Comparison of ENCODE assay signal across 1 cellular context in genomic region chr5:175243441-175243840, GRCh38.
TF ChIP-seq lines count a peak whose summit lies in the region.

No MANE protein-coding gene starts in this region.

TF ChIP-seq in IMR-90, 13 proteins besides CTCF, POLR2A, EP300 and RAD21:
- TF ChIP-seq MAZ (IDR thresholded peaks at IDR 0.05; ENCODE audit: borderline replicate concordance, low read depth, low read length) = no peak
- TF ChIP-seq CHD1 (IDR thresholded peaks at IDR 0.05; ENCODE audit: low read depth, low read length) = no peak
- TF ChIP-seq RFX5 (IDR thresholded peaks at IDR 0.05; ENCODE audit: low read depth, low read length) = no peak
